ENCODE assay signal across 14 cellular contexts in genomic region chr20:16378712-16379111, GRCh38.
"Had no signal": no experiment of that assay in that cellular context is flagged by ENCODE, and none has a peak within 500 bp of the region (broad histone marks: within the 10 kb centered on the region; RNA-seq: fewer than 3 reads in every experiment).

No MANE protein-coding gene starts in this region.

- H3K27me3 ChIP-seq: dorsolateral prefrontal cortex, gastroesophageal sphincter, neural progenitor cell, pancreas, tibial nerve, upper lobe of right lung, vagina had no signal

- H3K4me1 ChIP-seq: gastroesophageal sphincter, neural progenitor cell, pancreas, tibial nerve, upper lobe of right lung, vagina had no signal

- H3K9me3 ChIP-seq: gastroesophageal sphincter, pancreas, tibial nerve, upper lobe of right lung, vagina had no signal

- H3K27ac ChIP-seq: gastroesophageal sphincter, neural progenitor cell, pancreas, tibial nerve, upper lobe of right lung, vagina had no signal

- DNase-seq: cortex of kidney; dorsolateral prefrontal cortex; effector CD8-positive, alpha-beta T cell; glutamatergic neuron; mammary epithelial cell; pancreas; right cardiac atrium; stimulated activated CD4-positive, alpha-beta T cell treated with anti-CD3 and anti-CD28 coated beads, Interleukin-2, amount 100 ng/mL, for 48 hours; upper lobe of right lung had no signal

- H3K36me3 ChIP-seq: neural progenitor cell had no signal

- H3K4me3 ChIP-seq: dorsolateral prefrontal cortex, gastroesophageal sphincter, neural progenitor cell, pancreas, smooth muscle cell, tibial nerve, upper lobe of right lung, vagina had no signal
